Comparison of ENCODE assay signal across 11 cellular contexts in the genomic region with DNA sequence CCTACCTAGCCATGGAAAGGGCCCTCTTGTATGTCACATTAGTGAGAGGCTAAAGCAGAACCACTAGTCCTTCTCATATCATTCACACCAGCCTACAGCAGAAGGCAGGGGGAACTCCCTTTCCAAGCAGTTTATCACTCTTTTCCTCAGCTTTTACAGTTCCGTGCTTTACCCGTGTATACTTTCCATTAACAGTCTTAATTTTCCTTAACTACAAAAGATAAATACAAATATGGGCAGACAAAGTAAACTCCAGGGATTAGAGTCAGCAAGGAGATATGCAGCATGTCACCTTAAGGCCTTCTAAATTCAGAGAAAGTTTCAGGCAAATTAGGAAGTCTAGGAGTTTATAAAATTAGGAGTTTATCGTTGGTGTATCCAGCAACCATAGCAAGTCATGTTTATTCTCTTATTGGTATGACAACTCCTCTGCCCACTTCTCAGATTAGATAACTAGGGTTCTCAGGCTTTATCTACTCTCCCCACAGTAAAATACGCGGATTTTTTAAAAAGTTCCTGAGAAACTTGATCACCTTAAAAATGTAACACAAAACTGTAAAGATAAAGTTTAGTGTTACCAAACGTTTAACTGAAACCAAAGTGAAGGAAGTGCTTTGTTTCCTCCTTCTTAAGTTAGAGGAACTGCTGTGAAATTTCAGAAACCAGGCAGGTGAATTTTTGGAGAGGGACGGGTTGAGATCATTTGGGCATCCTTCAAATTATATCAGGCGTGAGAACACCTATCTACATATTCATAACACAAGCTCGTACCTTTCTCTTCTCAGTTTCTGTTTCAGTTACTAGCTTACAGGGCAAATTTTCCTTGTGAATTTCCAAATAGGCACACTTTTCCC. TPM values are rescaled to one million over a fixed set of nuclear protein-coding genes. Genes with fewer than 3 reads are reported as not detected.
DNase-seq lines count a peak whose midpoint lies in the region; ATAC-seq, FAIRE-seq and TF ChIP-seq lines count a peak whose summit lies in the region.
"Had no signal": no experiment of that assay in that cellular context is flagged by ENCODE, and none has a peak within 500 bp of the region (broad histone marks: within the 10 kb centered on the region; RNA-seq: fewer than 3 reads in every experiment).

No MANE protein-coding gene starts in this region.

- no peak overlapping the region for H3K27ac ChIP-seq in neural progenitor cell

- H3K4me1 ChIP-seq in neural progenitor cell, result peaks cover 10% of the 10 kb centered on the region

- no peaks in the 10 kb centered on the region for H3K79me2 ChIP-seq in neural progenitor cell (ENCODE audit: low read depth)

- TF ChIP-seq CTCF in neural progenitor cell (IDR thresholded peaks at IDR 0.05), result no peak

- H3K4me2 ChIP-seq in neural progenitor cell, result no peak overlapping the region

- H3K27me3 Mint-ChIP-seq in activated T-helper 17 cell treated with anti-CD3 and anti-CD28 coated beads, Interleukin-2, amount 50 U/mL, for 72 hours, result no peaks in the 10 kb centered on the region
- H3K27me3 Mint-ChIP-seq in neural progenitor cell (ENCODE audit: insufficient read depth, low read depth), result no peaks in the 10 kb centered on the region
- H3K27me3 Mint-ChIP-seq: activated CD4-positive, alpha-beta T cell treated with anti-CD3 and anti-CD28 coated beads for 36 hours had no signal

- peak overlapping the region; percentile 28 for H3K27ac Mint-ChIP-seq in activated T-helper 17 cell treated with anti-CD3 and anti-CD28 coated beads, Interleukin-2, amount 50 U/mL, for 72 hours
- no peak overlapping the region for H3K27ac Mint-ChIP-seq in neural progenitor cell
- H3K27ac Mint-ChIP-seq: activated CD4-positive, alpha-beta T cell treated with anti-CD3 and anti-CD28 coated beads for 36 hours had no signal

- no peak overlapping the region for H3K4me3 Mint-ChIP-seq in activated T-helper 17 cell treated with anti-CD3 and anti-CD28 coated beads, Interleukin-2, amount 50 U/mL, for 72 hours
- H3K4me3 Mint-ChIP-seq in neural progenitor cell, result no peak overlapping the region
- H3K4me3 Mint-ChIP-seq: activated CD4-positive, alpha-beta T cell treated with anti-CD3 and anti-CD28 coated beads for 36 hours had no signal

- no peaks in the 10 kb centered on the region for H3K27me3 ChIP-seq in neural progenitor cell

- peak; percentile 68 for ATAC-seq in HG02885 (IDR thresholded peaks at IDR 0.05; ENCODE audit: poor library complexity, unreplicated experiment)
- no peak for ATAC-seq in activated T-helper 17 cell treated with anti-CD3 and anti-CD28 coated beads, Interleukin-2, amount 50 U/mL, for 72 hours (replicated peaks)
- ATAC-seq: activated CD4-positive, alpha-beta T cell treated with anti-CD3 and anti-CD28 coated beads for 36 hours had no signal

- peak overlapping the region; percentile 9 for H2AFZ ChIP-seq in neural progenitor cell (replicated peaks)

- peaks cover 6% of the 10 kb centered on the region for H3K4me1 Mint-ChIP-seq in activated T-helper 17 cell treated with anti-CD3 and anti-CD28 coated beads, Interleukin-2, amount 50 U/mL, for 72 hours
- peaks cover 11% of the 10 kb centered on the region for H3K4me1 Mint-ChIP-seq in neural progenitor cell

- no peak for DNase-seq in GM12892 (ENCODE audit: insufficient read length)
- no peak for DNase-seq in neural progenitor cell (ENCODE audit: low spot score)
- DNase-seq in NCI-H1092 treated with DMSO at 0.1 percent for 48 hours (lab: John Stamatoyannopoulos, UW), result no peak
- DNase-seq in cerebellum (ENCODE audit: low spot score), result no peak
- no peak for DNase-seq in activated CD4-positive, CD25-positive, alpha-beta regulatory T cell (lab: John Stamatoyannopoulos, UW)
- no peak for DNase-seq in NCI-H526 (lab: John Stamatoyannopoulos, UW)
- DNase-seq: activated CD4-positive, alpha-beta T cell treated with anti-CD3 and anti-CD28 coated beads for 36 hours; amygdala had no signal

- H3K36me3 ChIP-seq in neural progenitor cell, result no peaks in the 10 kb centered on the region

- H3K36me3 Mint-ChIP-seq in activated T-helper 17 cell treated with anti-CD3 and anti-CD28 coated beads, Interleukin-2, amount 50 U/mL, for 72 hours (ENCODE audit: low read depth), result no peaks in the 10 kb centered on the region
- H3K36me3 Mint-ChIP-seq in neural progenitor cell, result no peaks in the 10 kb centered on the region

- no peaks in the 10 kb centered on the region for H4K20me1 ChIP-seq in neural progenitor cell (ENCODE audit: low read depth)

- no peaks in the 10 kb centered on the region for H3K9me3 Mint-ChIP-seq in activated T-helper 17 cell treated with anti-CD3 and anti-CD28 coated beads, Interleukin-2, amount 50 U/mL, for 72 hours
- no peaks in the 10 kb centered on the region for H3K9me3 Mint-ChIP-seq in neural progenitor cell

- H3F3A ChIP-seq in neural progenitor cell (ENCODE audit: low read depth), result no peaks in the 10 kb centered on the region

- H3K9ac ChIP-seq in neural progenitor cell, result no peak overlapping the region

- no peaks in the 10 kb centered on the region for H3K9me3 ChIP-seq in neural progenitor cell (ENCODE audit: low read depth)

- FAIRE-seq in GM12892 (lab: Jason Lieb, UNC), result peak; percentile 36

- no peak overlapping the region for H3K4me3 ChIP-seq in neural progenitor cell

- TF ChIP-seq POLR2A in GM12892 (IDR thresholded peaks at IDR 0.05; ENCODE audit: low read depth, low read length), result no peak

RNA-seq across cellular contexts. Expression of gene SLC19A2, which starts 42.7 kb away (rescaled TPM):
- 3.0 TPM for polyA plus RNA-seq in GM12892 (2012; ENCODE audit: missing spikeins)
- 10 to 100 TPM in 1 of 2 donors, 1 to 10 TPM in 1; 9.1 to 13.9 TPM for total RNA-seq in activated T-helper 17 cell treated with anti-CD3 and anti-CD28 coated beads, Interleukin-2, amount 50 U/mL, for 72 hours
- total RNA-seq in neural progenitor cell (ENCODE audit: low replicate concordance) (24.1 and 35.4 TPM in 2 replicates), cerebellum (16.8 TPM)

RNA-seq across cellular contexts. Expression of gene F5, which starts 57.8 kb away (rescaled TPM):
- polyA plus RNA-seq in GM12892 (2012; ENCODE audit: missing spikeins), result 0.21 TPM
- 100 to 1,000 TPM in 1 of 2 donors, 10 to 100 TPM in 1; 55.2 to 144 TPM for total RNA-seq in activated T-helper 17 cell treated with anti-CD3 and anti-CD28 coated beads, Interleukin-2, amount 50 U/mL, for 72 hours
- not detected in 2 replicates for total RNA-seq in neural progenitor cell (ENCODE audit: low replicate concordance)
- 0.18 TPM for total RNA-seq in cerebellum
- polyA plus RNA-seq: fibroblast of lung had no signal

Comparison
In these comparisons a context has a peak if more than half of its experiments do, and no peak if none do; other contexts are left out.
1. RNA of gene F5, which starts 57.8 kb away (total RNA-seq): 55.2 to 144 TPM in activated T-helper 17 cell treated with anti-CD3 and anti-CD28 coated beads, Interleukin-2, amount 50 U/mL, for 72 hours; 0.18 TPM in cerebellum (single experiment) and not detected in neural progenitor cell; every median in the first group is over 10 times any median in the second.